1 cellular context compared by ENCODE assay signal in the genomic region with DNA sequence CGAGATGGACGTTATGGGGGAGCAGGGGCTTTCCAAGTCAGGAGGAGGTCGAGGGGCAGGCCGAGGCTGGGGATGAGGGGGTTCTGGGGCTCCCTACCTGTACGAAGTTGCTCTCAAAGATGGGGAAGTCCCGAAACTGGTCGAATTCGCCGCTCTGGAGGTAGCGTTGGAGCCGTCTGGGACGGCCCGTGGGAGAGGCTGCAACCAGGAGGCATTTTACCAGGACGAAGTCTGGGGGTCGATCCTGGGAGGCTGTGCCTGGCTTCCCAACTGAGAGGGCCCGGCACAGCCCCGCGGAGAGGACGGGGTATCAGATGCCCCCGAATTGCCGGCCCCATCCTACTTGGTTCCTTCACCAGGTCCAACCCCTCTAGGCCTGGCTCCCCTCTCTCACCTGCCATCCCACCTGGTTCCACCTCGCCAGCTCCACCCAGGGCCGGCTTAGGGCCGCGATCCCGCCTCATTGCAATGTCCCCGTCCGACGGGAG.
TF ChIP-seq lines count a peak whose summit lies in the region.

No MANE protein-coding gene starts in this region.

TF ChIP-seq in HEK293, 187 proteins besides CTCF, POLR2A, EP300 and RAD21 (continued from another document):
- TF ChIP-seq, protein P1, sequence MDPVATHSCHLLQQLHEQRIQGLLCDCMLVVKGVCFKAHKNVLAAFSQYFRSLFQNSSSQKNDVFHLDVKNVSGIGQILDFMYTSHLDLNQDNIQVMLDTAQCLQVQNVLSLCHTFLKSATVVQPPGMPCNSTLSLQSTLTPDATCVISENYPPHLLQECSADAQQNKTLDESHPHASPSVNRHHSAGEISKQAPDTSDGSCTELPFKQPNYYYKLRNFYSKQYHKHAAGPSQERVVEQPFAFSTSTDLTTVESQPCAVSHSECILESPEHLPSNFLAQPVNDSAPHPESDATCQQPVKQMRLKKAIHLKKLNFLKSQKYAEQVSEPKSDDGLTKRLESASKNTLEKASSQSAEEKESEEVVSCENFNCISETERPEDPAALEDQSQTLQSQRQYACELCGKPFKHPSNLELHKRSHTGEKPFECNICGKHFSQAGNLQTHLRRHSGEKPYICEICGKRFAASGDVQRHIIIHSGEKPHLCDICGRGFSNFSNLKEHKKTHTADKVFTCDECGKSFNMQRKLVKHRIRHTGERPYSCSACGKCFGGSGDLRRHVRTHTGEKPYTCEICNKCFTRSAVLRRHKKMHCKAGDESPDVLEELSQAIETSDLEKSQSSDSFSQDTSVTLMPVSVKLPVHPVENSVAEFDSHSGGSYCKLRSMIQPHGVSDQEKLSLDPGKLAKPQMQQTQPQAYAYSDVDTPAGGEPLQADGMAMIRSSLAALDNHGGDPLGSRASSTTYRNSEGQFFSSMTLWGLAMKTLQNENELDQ (tag by site-specific recombination; IDR thresholded peaks at IDR 0.05; ENCODE audit: low read depth), result no peak
- TF ChIP-seq ZNF175 (tag by site-specific recombination; IDR thresholded peaks at IDR 0.05), result no peak
- TF ChIP-seq ZNF132 (tag by site-specific recombination; IDR thresholded peaks at IDR 0.05; ENCODE audit: borderline replicate concordance), result no peak
- TF ChIP-seq ZBTB1 (tag by site-specific recombination; IDR thresholded peaks at IDR 0.05), result no peak
- TF ChIP-seq ZNF785 (tag by site-specific recombination; IDR thresholded peaks at IDR 0.05), result peak; percentile 17; the same call in 1 of the 2 replicates
- peak; percentile 59; the same call in 1 of the 2 replicates for TF ChIP-seq ZNF792 (tag by site-specific recombination; IDR thresholded peaks at IDR 0.05)
- no peak for TF ChIP-seq ZNF658 (tag by site-specific recombination; IDR thresholded peaks at IDR 0.05)
- TF ChIP-seq ZNF138 (tag by site-specific recombination; IDR thresholded peaks at IDR 0.05; ENCODE audit: borderline replicate concordance), result no peak
- no peak for TF ChIP-seq ZNF350 (tag by site-specific recombination; IDR thresholded peaks at IDR 0.05)
- TF ChIP-seq ZNF169 (tag by site-specific recombination; IDR thresholded peaks at IDR 0.05), result 0 out of 2 replicates have a peak, but pooled peaks have one; percentile 50
- no peak for TF ChIP-seq ZNF747 (tag by site-specific recombination; IDR thresholded peaks at IDR 0.05)
- TF ChIP-seq GFI1B (tag by site-specific recombination; IDR thresholded peaks at IDR 0.05), result no peak
- TF ChIP-seq ZNF23 (tag by site-specific recombination; IDR thresholded peaks at IDR 0.05; ENCODE audit: borderline replicate concordance), result 0 out of 2 replicates have a peak, but pooled peaks have one; percentile 21
- no peak for TF ChIP-seq ZNF621 (tag by site-specific recombination; IDR thresholded peaks at IDR 0.05)
